In the genomic region with DNA sequence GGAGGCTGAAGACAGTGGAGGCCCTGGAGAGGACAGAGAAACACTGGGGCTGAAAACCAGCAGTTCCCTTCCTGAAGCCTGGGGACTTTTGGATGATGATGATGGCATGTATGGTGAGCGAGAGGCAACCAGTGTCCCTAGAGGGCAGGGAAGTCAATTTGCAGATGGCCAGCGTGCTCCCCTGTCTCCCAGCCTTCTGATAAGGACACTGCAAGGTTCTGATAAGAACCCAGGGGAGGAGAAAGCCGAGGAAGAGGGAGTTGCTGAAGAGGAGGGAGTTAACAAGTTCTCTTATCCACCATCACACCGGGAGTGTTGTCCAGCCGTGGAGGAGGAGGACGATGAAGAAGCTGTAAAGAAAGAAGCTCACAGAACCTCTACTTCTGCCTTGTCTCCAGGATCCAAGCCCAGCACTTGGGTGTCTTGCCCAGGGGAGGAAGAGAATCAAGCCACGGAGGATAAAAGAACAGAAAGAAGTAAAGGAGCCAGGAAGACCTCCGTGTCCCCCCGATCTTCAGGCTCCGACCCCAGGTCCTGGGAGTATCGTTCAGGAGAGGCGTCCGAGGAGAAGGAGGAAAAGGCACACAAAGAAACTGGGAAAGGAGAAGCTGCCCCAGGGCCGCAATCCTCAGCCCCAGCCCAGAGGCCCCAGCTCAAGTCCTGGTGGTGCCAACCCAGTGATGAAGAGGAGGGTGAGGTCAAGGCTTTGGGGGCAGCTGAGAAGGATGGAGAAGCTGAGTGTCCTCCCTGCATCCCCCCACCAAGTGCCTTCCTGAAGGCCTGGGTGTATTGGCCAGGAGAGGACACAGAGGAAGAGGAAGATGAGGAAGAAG, we compare ENCODE assay signal across 6 cellular contexts. TPM values are rescaled to one million over a fixed set of nuclear protein-coding genes. Genes with fewer than 3 reads are reported as not detected.
DNase-seq lines count a peak whose midpoint lies in the region; ATAC-seq and TF ChIP-seq lines count a peak whose summit lies in the region.

No MANE protein-coding gene starts in this region.

- peak overlapping the region; percentile 98 for H3K4me3 Mint-ChIP-seq in MCF 10A (ENCODE audit: unreplicated experiment)
- H3K4me3 Mint-ChIP-seq in naive thymus-derived CD4-positive, alpha-beta T cell: peak overlapping the region; percentile 94 to 100 (median 98)

- peak overlapping the region; percentile 100 for H3K27ac Mint-ChIP-seq in MCF 10A (ENCODE audit: low read depth, unreplicated experiment)
- H3K27ac Mint-ChIP-seq in naive thymus-derived CD4-positive, alpha-beta T cell: peak overlapping the region; percentile 94 to 100 (median 99)

- peaks cover 29% of the 10 kb centered on the region for H3K4me1 Mint-ChIP-seq in MCF 10A (ENCODE audit: insufficient read depth, unreplicated experiment)
- H3K4me1 Mint-ChIP-seq in naive thymus-derived CD4-positive, alpha-beta T cell: peaks cover 26 to 60% (median 41%) of the 10 kb centered on the region in 7 donors

- peaks cover 69% of the 10 kb centered on the region for H3K36me3 Mint-ChIP-seq in MCF 10A (ENCODE audit: insufficient read depth, unreplicated experiment)
- H3K36me3 Mint-ChIP-seq in naive thymus-derived CD4-positive, alpha-beta T cell: peaks cover 0 to 41% (median 13%) of the 10 kb centered on the region in 5 donors

- peak overlapping the region; percentile 89 for H3K4me3 ChIP-seq in HUES6 (ENCODE audit: low read depth, low read length)
- peak overlapping the region; percentile 86 for H3K4me3 ChIP-seq in naive thymus-derived CD4-positive, alpha-beta T cell (ENCODE audit: low read length)

- peaks cover 43% of the 10 kb centered on the region for H3K36me3 ChIP-seq in HUES6 (ENCODE audit: control insufficient read depth, insufficient read depth, low read length)
- H3K36me3 ChIP-seq in naive thymus-derived CD4-positive, alpha-beta T cell (ENCODE audit: control insufficient read depth in 2 of 3, insufficient read depth in 3 of 3, low read length in 3 of 3): peaks cover 0 to 33% (median 0%) of the 10 kb centered on the region in 3 experiments

- CTCF ChIA-PET in MCF 10A (lab: Yijun Ruan, JAX): interaction anchor here (0.6 to 0.8 kb wide), 3 partner anchors 9 to 242 kb away, joined by 3 read pairs; no protein-coding TSS in a partner anchor
- CTCF ChIA-PET in naive thymus-derived CD4-positive, alpha-beta T cell (lab: Charles Lee): interaction anchor here (0.7 to 4.9 kb wide), 2 partner anchors 27 to 97 kb away, joined by 3 to 16 read pairs; no protein-coding TSS in a partner anchor

- ATAC-seq in naive thymus-derived CD4-positive, alpha-beta T cell: no peak
- ATAC-seq in GM18517 (IDR thresholded peaks at IDR 0.05; ENCODE audit: unreplicated experiment): no peak

- no peaks in the 10 kb centered on the region for H3K9me3 Mint-ChIP-seq in MCF 10A (ENCODE audit: unreplicated experiment)
- peaks cover 0 to 15% (median 0%) of the 10 kb centered on the region in 11 donors for H3K9me3 Mint-ChIP-seq in naive thymus-derived CD4-positive, alpha-beta T cell

- peaks cover 22% of the 10 kb centered on the region for H3K4me1 ChIP-seq in HUES6 (ENCODE audit: control insufficient read depth, insufficient read depth, low read length)
- H3K4me1 ChIP-seq in naive thymus-derived CD4-positive, alpha-beta T cell (ENCODE audit: control insufficient read depth in 2 of 2, insufficient read depth in 2 of 2, low read length in 2 of 2): peaks cover 34 to 36% of the 10 kb centered on the region in 2 donors

- no peak for DNase-seq in MCF 10A (ENCODE audit: unreplicated experiment)
- peak in 5 of 9 donors; percentile 21 to 36 (median 28) for DNase-seq in naive thymus-derived CD4-positive, alpha-beta T cell
- no peak for DNase-seq in HPDE6-E6E7 (ENCODE audit: extremely low spot score)
- no peak for DNase-seq in LoVo (ENCODE audit: low spot score)

- no TSS peak for BruUV-seq in MCF 10A (replicated peaks; lab: Mats Ljungman, UMichigan)

- no peaks in the 10 kb centered on the region for H3K9me3 ChIP-seq in HUES6 (ENCODE audit: control insufficient read depth, insufficient read depth, low read depth, low read length)
- no peaks in the 10 kb centered on the region for H3K9me3 ChIP-seq in naive thymus-derived CD4-positive, alpha-beta T cell (ENCODE audit: control insufficient read depth in 2 of 3, low read length in 3 of 3)

- peak overlapping the region; percentile 96 for H3K9ac ChIP-seq in HUES6 (ENCODE audit: low read length)

- intact Hi-C loops in MCF 10A (cut with micrococcal nuclease): loop anchor here (2.0 kb wide), 1 partner anchor 91 kb away; the partner anchor contains the start of gene FTL
- intact Hi-C loops in naive thymus-derived CD4-positive, alpha-beta T cell (cut with micrococcal nuclease): loop anchor here (1.0 to 5.0 kb wide), 11 partner anchors 59 to 1761 kb away; partner anchors contain the start of genes BAX (in 2 of the 2), FTL (in 2 of the 2), DBP (in 1 of the 2) and DHDH (in 1 of the 2)

- no peak for TF ChIP-seq CTCF in MCF 10A (IDR thresholded peaks at IDR 0.05; ENCODE audit: unreplicated experiment)

- H3K27me3 ChIP-seq in HUES6 (ENCODE audit: control insufficient read depth, insufficient read depth, low read length): no peaks in the 10 kb centered on the region
- H3K27me3 ChIP-seq in naive thymus-derived CD4-positive, alpha-beta T cell (ENCODE audit: control insufficient read depth in 2 of 2, insufficient read depth in 2 of 2, low read length in 2 of 2): no peaks in the 10 kb centered on the region

- H3K27me3 Mint-ChIP-seq in MCF 10A (ENCODE audit: insufficient read depth, unreplicated experiment): no peaks in the 10 kb centered on the region
- H3K27me3 Mint-ChIP-seq in naive thymus-derived CD4-positive, alpha-beta T cell: peaks cover 0 to 8% (median 0%) of the 10 kb centered on the region in 5 donors

- POLR2A ChIA-PET in MCF 10A (lab: Yijun Ruan, JAX): interaction anchor here (0.6 to 5.4 kb wide), 11 partner anchors 15 to 330 kb away, joined by 3 to 54 read pairs (median 4); partner anchors contain the start of genes BAX, BCAT2, FTL and GYS1
- POLR2A ChIA-PET in naive thymus-derived CD4-positive, alpha-beta T cell (lab: Charles Lee): interaction anchor here (0.6 to 3.3 kb wide), 13 partner anchors 22 to 228 kb away, joined by 3 to 13 read pairs (median 4); partner anchors contain the start of genes DHDH, FTL, NUCB1 and RUVBL2

- H3K27ac ChIP-seq in HUES6 (ENCODE audit: low read depth, low read length): peak overlapping the region; percentile 95
- peak overlapping the region; percentile 99 for H3K27ac ChIP-seq in naive thymus-derived CD4-positive, alpha-beta T cell (ENCODE audit: low read depth, low read length)

RNA-seq across cellular contexts. Expression of gene PPP1R15A, which starts 1.5 kb away (rescaled TPM):
- 207 and 248 TPM in 2 replicates for total RNA-seq in MCF 10A (2022)
- total RNA-seq in naive thymus-derived CD4-positive, alpha-beta T cell: 1,000 to 10,000 TPM in 1 of 5 experiments, 100 to 1,000 TPM in 1, 10 to 100 TPM in 3; 31.5 to 1,030 (median 71.9) TPM
- polyA plus RNA-seq in naive thymus-derived CD4-positive, alpha-beta T cell: 10 to 100 TPM; 23.0 to 29.8 TPM

RNA-seq across cellular contexts. Expression of gene PLEKHA4, which starts 5.3 kb away (rescaled TPM):
- total RNA-seq in MCF 10A (2022): 10.1 and 11.9 TPM in 2 replicates
- 1 to 10 TPM; 2.1 to 7.4 (median 4.0) TPM for total RNA-seq in naive thymus-derived CD4-positive, alpha-beta T cell
- polyA plus RNA-seq in naive thymus-derived CD4-positive, alpha-beta T cell: 1 to 10 TPM; 2.6 to 5.6 TPM

RNA-seq across cellular contexts. Expression of gene TULP2, which starts 24.9 kb away (rescaled TPM):
- not detected in 2 replicates for total RNA-seq in MCF 10A (2022)
- total RNA-seq in naive thymus-derived CD4-positive, alpha-beta T cell: not detected
- polyA plus RNA-seq in naive thymus-derived CD4-positive, alpha-beta T cell: not detected

RNA-seq across cellular contexts. Expression of gene NUCB1, which starts 26.4 kb away (rescaled TPM):
- total RNA-seq in MCF 10A (2022): 61.4 and 76.8 TPM in 2 replicates
- 100 to 1,000 TPM; 128 to 252 (median 142) TPM for total RNA-seq in naive thymus-derived CD4-positive, alpha-beta T cell
- polyA plus RNA-seq in naive thymus-derived CD4-positive, alpha-beta T cell: 100 to 1,000 TPM in 1 of 2 donors, 10 to 100 TPM in 1; 70.5 to 150 TPM

RNA-seq across cellular contexts. Expression of gene HSD17B14, which starts 37.4 kb away (rescaled TPM):
- 0.26 and 0.32 TPM in 2 replicates for total RNA-seq in MCF 10A (2022)
- 1 to 10 TPM in 2 of 5 experiments, under 1 TPM in 2, not detected in 1; 0.38 to 2.9 (median 1.2) TPM for total RNA-seq in naive thymus-derived CD4-positive, alpha-beta T cell
- polyA plus RNA-seq in naive thymus-derived CD4-positive, alpha-beta T cell: 1 to 10 TPM in 1 of 2 donors, under 1 TPM in 1; 0.66 to 1.7 TPM

Comparison
In these comparisons a context has a peak if more than half of its experiments do, and no peak if none do; other contexts are left out.
1. DNase-seq: peak in naive thymus-derived CD4-positive, alpha-beta T cell (5 of 9); none in MCF 10A (single experiment), HPDE6-E6E7 (single experiment) and LoVo (single experiment).